16 cellular contexts compared by ENCODE assay signal in genomic region chr7:72971505-72971904, GRCh38. TPM values are rescaled to one million over a fixed set of nuclear protein-coding genes. Genes with fewer than 3 reads are reported as not detected.
DNase-seq lines count a peak whose midpoint lies in the region; ATAC-seq and TF ChIP-seq lines count a peak whose summit lies in the region.
"Not testable (repeated sequence)": the region's sequence is repeated elsewhere in the genome, so short reads cannot be mapped to it uniquely, and the experiment has no call there.
"Had no signal": no experiment of that assay in that cellular context is flagged by ENCODE, and none has a peak within 500 bp of the region (broad histone marks: within the 10 kb centered on the region; RNA-seq: fewer than 3 reads in every experiment).

No MANE protein-coding gene starts in this region.

- not testable (repeated sequence) for H3K14ac ChIP-seq in IMR-90 (replicated peaks; ENCODE audit: low read depth, low read length)

- no CpG with 5 or more reads among the region's 6 CpGs for WGBS in IMR-90 (ENCODE audit: extremely low coverage in 2 of 2, insufficient read length in 1 of 2), 2 experiments
- WGBS in heart left ventricle, 4 donors, result no CpG with 5 or more reads among the region's 6 CpGs
- no CpG with 5 or more reads among the region's 6 CpGs for WGBS in right lobe of liver (ENCODE audit: insufficient coverage, low coverage, low lambda C conversion rate, missing lambda C conversion rate)

- H3K36me3 ChIP-seq in IMR-90 (ENCODE audit: control insufficient read depth, insufficient read depth, low read length); Panc1 (ENCODE audit: control insufficient read depth, insufficient read depth, low read length); heart left ventricle; right lobe of liver: not testable (repeated sequence)

- POLR2A ChIA-PET in IMR-90 (lab: Charles Lee; ENCODE audit: unreplicated experiment); Panc1 (lab: Charles Lee): not testable (repeated sequence)

- intact Hi-C loops in IMR-90 (cut with micrococcal nuclease); Panc1 (cut with micrococcal nuclease; ENCODE audit: unreplicated experiment); Right ventricle myocardium inferior (cut with DNase I); heart left ventricle (cut with DNase I); right lobe of liver (cut with DNase I): not testable (repeated sequence)

- H3K9me1 ChIP-seq in IMR-90 (ENCODE audit: insufficient read depth, low read length), result not testable (repeated sequence)

- H3K56ac ChIP-seq in IMR-90 (ENCODE audit: extremely low read depth, insufficient read depth, low read length), result not testable (repeated sequence)

- not testable (repeated sequence) for H4K8ac ChIP-seq in IMR-90 (ENCODE audit: low read depth in 2 of 2, low read length in 2 of 2)

- dilution Hi-C loops in IMR-90 (cut with HindIII; ENCODE audit: low sequenced_read_pairs, unreplicated experiment), result not testable (repeated sequence)

- not testable (repeated sequence) for H3K27me3 ChIP-seq in IMR-90 (ENCODE audit: control insufficient read depth, insufficient read depth, low read length); Panc1 (ENCODE audit: control insufficient read depth, insufficient read depth, low read length); heart left ventricle; right lobe of liver

- H3K9me3 ChIP-seq in IMR-90 (ENCODE audit: control insufficient read depth, insufficient read depth, low read length); Panc1 (ENCODE audit: control insufficient read depth, insufficient read depth, low read depth, low read length); heart left ventricle; right lobe of liver: not testable (repeated sequence)

- TF ChIP-seq POLR2A in IMR-90 (IDR thresholded peaks at IDR 0.05; ENCODE audit: low read depth, low read length); heart left ventricle (IDR thresholded peaks at IDR 0.05); right lobe of liver (IDR thresholded peaks at IDR 0.05): not testable (repeated sequence)

- not testable (repeated sequence) for TF ChIP-seq CTCF in IMR-90 (conservative IDR thresholded peaks at IDR 0.05; ENCODE audit: low read depth, low read length); Panc1 (IDR thresholded peaks at IDR 0.05); heart left ventricle (IDR thresholded peaks at IDR 0.05); right lobe of liver (IDR thresholded peaks at IDR 0.05)

- H3K4me3 ChIP-seq in IMR-90 (ENCODE audit: insufficient read depth, low read depth, low read length); Panc1 (ENCODE audit: low read depth in 2 of 2, low read length in 2 of 2); heart left ventricle; right lobe of liver: not testable (repeated sequence)

- in situ Hi-C loops in IMR-90 (cut with MboI; ENCODE audit: low sequenced_read_pairs); Panc1 (cut with HindIII; ENCODE audit: low pct_unique_long_range_greater_than_20kb, low sequenced_read_pairs): not testable (repeated sequence)

- not testable (repeated sequence) for H3K23ac ChIP-seq in IMR-90 (ENCODE audit: low read depth, low read length)

- not testable (repeated sequence) for H3K9ac ChIP-seq in IMR-90 (ENCODE audit: low read depth, low read length)

- H2BK15ac ChIP-seq in IMR-90 (ENCODE audit: low read depth, low read length), result not testable (repeated sequence)

- BruUV-seq in IMR-90 (replicated peaks; lab: Mats Ljungman, UMichigan); Panc1 (replicated peaks; lab: Mats Ljungman, UMichigan): not testable (repeated sequence)

- not testable (repeated sequence) for H3K79me1 ChIP-seq in IMR-90 (ENCODE audit: low read depth in 1 of 2, low read length in 2 of 2)

- TF ChIP-seq RAD21 in IMR-90 (IDR thresholded peaks at IDR 0.05; ENCODE audit: low read length), result not testable (repeated sequence)

- not testable (repeated sequence) for H3K27ac ChIP-seq in IMR-90 (ENCODE audit: insufficient read depth, low read length); Panc1 (ENCODE audit: low read length); heart left ventricle; right lobe of liver

- H3K4ac ChIP-seq in IMR-90 (ENCODE audit: low read depth, low read length), result not testable (repeated sequence)

- H3K4me1 ChIP-seq in IMR-90 (ENCODE audit: control insufficient read depth, insufficient read depth, low read length); Panc1 (ENCODE audit: control insufficient read depth, insufficient read depth, low read length); heart left ventricle; right lobe of liver: not testable (repeated sequence)

- CTCF ChIA-PET in IMR-90 (lab: Yijun Ruan, JAX); Panc1 (lab: Charles Lee): not testable (repeated sequence)

- not testable (repeated sequence) for H4K20me1 ChIP-seq in IMR-90 (ENCODE audit: insufficient read depth, low read length)

- not testable (repeated sequence) for H3K18ac ChIP-seq in IMR-90 (ENCODE audit: low read depth, low read length)

- 0 out of 2 replicates have a peak, but pooled peaks have one; percentile 12 for ATAC-seq in IMR-90 (ENCODE audit: low read depth)
- 0 out of 2 replicates have a peak, but pooled peaks have one; percentile 6 for ATAC-seq in Panc1
- ATAC-seq in SK-N-SH treated with all-trans-retinoic acid at 6 μM for 48 hours, result peak; percentile 11
- peak; percentile 21 for ATAC-seq in Right ventricle myocardium inferior
- ATAC-seq in heart left ventricle, result peak in 3 of 4 donors; percentile 19 to 25 (median 20)
- peak; percentile 17 for ATAC-seq in left lobe of liver
- peak; percentile 18 to 53 (median 44) for ATAC-seq in right lobe of liver

- not testable (repeated sequence) for H2AFZ ChIP-seq in IMR-90 (replicated peaks; ENCODE audit: low read length, poor library complexity)

- H3K4me2 ChIP-seq in IMR-90 (ENCODE audit: low read depth, low read length), result not testable (repeated sequence)

- not testable (repeated sequence) for H4K91ac ChIP-seq in IMR-90 (ENCODE audit: insufficient read depth, low read depth, low read length)

- H2AK9ac ChIP-seq in IMR-90 (replicated peaks; ENCODE audit: low read depth, low read length, poor library complexity), result not testable (repeated sequence)

- H2BK20ac ChIP-seq in IMR-90 (ENCODE audit: low read depth, low read length), result not testable (repeated sequence)

- not testable (repeated sequence) for H4K5ac ChIP-seq in IMR-90 (ENCODE audit: low read depth, low read length)

- DNase-seq in IMR-90; Panc1 (ENCODE audit: low read depth, low spot score); Right ventricle myocardium inferior (ENCODE audit: missing footprints); heart left ventricle; left lobe of liver (ENCODE audit: low spot score); right lobe of liver: not testable (repeated sequence)

- not testable (repeated sequence) for H2BK5ac ChIP-seq in IMR-90 (ENCODE audit: low read depth, low read length, poor library complexity, severe bottlenecking)

- not testable (repeated sequence) for H2AK5ac ChIP-seq in IMR-90 (ENCODE audit: low read depth, low read length)

- not testable (repeated sequence) for H2BK120ac ChIP-seq in IMR-90 (ENCODE audit: low read depth, low read length)

RNA-seq across cellular contexts. Expression of gene TRIM74, which starts 2.2 kb away (rescaled TPM):
- total RNA-seq in IMR-90 (2012; rRNA removed), result not detected in 2 replicates
- polyA plus RNA-seq in IMR-90 (2012; rRNA removed), result 0.11 and 0.17 TPM in 2 replicates
- polyA plus RNA-seq in IMR-90 (2012; cell fraction: cytosol; rRNA removed), result 0.03 and 0.04 TPM in 2 replicates
- polyA plus RNA-seq in IMR-90 (2012; cell fraction: nucleus; rRNA removed; ENCODE audit: low replicate concordance), result 0.52 and 0.57 TPM in 2 replicates
- 0.46 TPM for total RNA-seq in Panc1 (2021; ENCODE audit: unreplicated experiment)
- polyA plus RNA-seq in Panc1 (2012; ENCODE audit: insufficient read length), result 2.4 TPM
- total RNA-seq in Right ventricle myocardium inferior, result 0.81 TPM
- 1 to 10 TPM in 1 of 9 donors, under 1 TPM in 2, not detected in 6; 0.40 to 1.7 (median 0.64) TPM for total RNA-seq in heart left ventricle
- polyA plus RNA-seq in heart left ventricle, result under 1 TPM; 0.06 to 0.46 TPM
- 0.78 TPM for total RNA-seq in left lobe of liver
- under 1 TPM in 4 of 6 experiments, not detected in 2; 0.35 to 0.88 (median 0.72) TPM for total RNA-seq in right lobe of liver
- total RNA-seq: A673, Daoy, G401 had no signal
- polyA plus RNA-seq: AG04450; CD14-positive monocyte; CD4-positive, CD25-positive, alpha-beta regulatory T cell; CD8-positive, alpha-beta memory T cell had no signal

RNA-seq across cellular contexts. Expression of gene POM121, which starts 46.6 kb away (rescaled TPM):
- total RNA-seq in IMR-90 (2012; rRNA removed) (1.8 and 2.2 TPM in 2 replicates), Panc1 (2021; ENCODE audit: unreplicated experiment) (62.4 TPM), Right ventricle myocardium inferior (15.5 TPM), heart left ventricle (10 to 100 TPM; 10.9 to 23.2 (median 16.1) TPM), left lobe of liver (16.8 TPM), right lobe of liver (10 to 100 TPM; 14.2 to 19.0 (median 16.6) TPM)
- polyA plus RNA-seq in IMR-90 (2012; rRNA removed) (14.4 and 15.5 TPM in 2 replicates), heart left ventricle (10 to 100 TPM in 1 of 2 donors, 1 to 10 TPM in 1; 8.3 to 16.8 TPM)
- polyA plus RNA-seq in IMR-90 (2012; cell fraction: cytosol; rRNA removed), result 10.4 and 11.0 TPM in 2 replicates
- polyA plus RNA-seq in IMR-90 (2012; cell fraction: nucleus; rRNA removed; ENCODE audit: low replicate concordance), result 34.5 and 38.7 TPM in 2 replicates
- 53.1 TPM for polyA plus RNA-seq in Panc1 (2012; ENCODE audit: insufficient read length)

RNA-seq across cellular contexts. Expression of gene SPDYE8, which starts 58.1 kb away (rescaled TPM):
- total RNA-seq in IMR-90 (2012; rRNA removed) (not detected in 2 replicates), Panc1 (2021; ENCODE audit: unreplicated experiment) (not detected), Right ventricle myocardium inferior (not detected), heart left ventricle (not detected), left lobe of liver (not detected), right lobe of liver (not detected)
- polyA plus RNA-seq in IMR-90 (2012; rRNA removed) (not detected in 2 replicates), heart left ventricle (not detected)
- polyA plus RNA-seq in IMR-90 (2012; cell fraction: cytosol; rRNA removed), result not detected in 2 replicates
- polyA plus RNA-seq in IMR-90 (2012; cell fraction: nucleus; rRNA removed; ENCODE audit: low replicate concordance), result 0.09 and 0.33 TPM in 2 replicates
- 0.10 TPM for polyA plus RNA-seq in Panc1 (2012; ENCODE audit: insufficient read length)
- total RNA-seq: A673; CD4-positive, alpha-beta memory T cell; CD4-positive, CD25-positive, alpha-beta regulatory T cell; CD8-positive, alpha-beta memory T cell; Daoy; G401; GM12878 had no signal
- polyA plus RNA-seq: CD14-positive monocyte had no signal
